ENCODE assay signal across 8 cellular contexts in the genomic region with DNA sequence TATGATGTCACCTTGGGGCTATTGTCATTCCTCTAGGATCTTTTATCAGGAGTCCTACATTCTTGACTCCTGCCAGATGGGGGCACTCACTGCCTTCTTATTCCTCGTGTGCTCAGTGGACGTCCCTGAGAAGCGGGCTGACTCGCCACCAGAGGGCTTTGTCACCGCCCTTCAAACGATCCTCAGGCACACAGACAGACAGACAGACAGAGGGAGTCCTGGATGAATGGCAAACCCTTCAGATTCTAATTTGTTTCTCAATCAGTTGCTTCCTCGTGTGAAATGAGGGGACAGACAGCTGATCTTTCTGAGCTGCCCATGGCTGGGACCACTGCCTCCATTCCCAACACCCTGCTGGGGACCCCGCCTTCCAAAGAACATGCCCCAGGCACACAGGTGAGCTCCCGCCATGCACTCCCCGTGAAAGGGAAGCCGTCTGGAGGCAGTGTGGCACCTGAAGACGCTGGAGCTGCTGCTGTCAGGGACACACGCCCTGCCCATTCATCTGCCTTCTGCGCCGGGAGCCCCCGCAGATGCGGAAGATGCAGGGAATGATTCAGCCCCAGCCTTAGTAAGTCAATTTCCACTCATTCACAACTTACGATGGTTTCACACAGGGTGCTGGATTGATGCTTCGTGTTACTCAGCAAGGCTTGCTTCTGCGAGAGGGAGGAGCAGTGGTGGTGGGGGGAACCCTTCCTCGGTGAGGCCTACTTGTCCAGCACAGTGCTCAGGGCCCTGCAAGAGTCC. TPM values are rescaled to one million over a fixed set of nuclear protein-coding genes. Genes with fewer than 3 reads are reported as not detected.
A peak's percentile ranks its signal among the peaks of the same experiment; 100 is the strongest.
DNase-seq lines count a peak whose midpoint lies in the region; ATAC-seq and TF ChIP-seq lines count a peak whose summit lies in the region.

No MANE protein-coding gene starts in this region.

- peak; percentile 60 for TF ChIP-seq CTCF in mucosa of descending colon (IDR thresholded peaks at IDR 0.05)

- H3K9me3 ChIP-seq in esophagus (ENCODE audit: control insufficient read depth in 2 of 2, insufficient read depth in 1 of 2, low read depth in 1 of 2, low read length in 1 of 2) (no peaks in the 10 kb centered on the region), mucosa of descending colon (no peaks in the 10 kb centered on the region)

- H3K36me3 ChIP-seq in esophagus (ENCODE audit: control insufficient read depth in 2 of 2, insufficient read depth in 2 of 2, low read length in 1 of 2), result no peaks in the 10 kb centered on the region
- H3K36me3 ChIP-seq in mucosa of descending colon (ENCODE audit: low read depth), result no peaks in the 10 kb centered on the region

- peak; percentile 94 for DNase-seq in AG08395 (ENCODE audit: low spot score)
- DNase-seq in HT1080 (ENCODE audit: low read depth), result peak; percentile 81
- DNase-seq in NOMO-1 treated with DMSO at 0.1 percent for 48 hours (lab: John Stamatoyannopoulos, UW; ENCODE audit: unreplicated experiment), result peak; percentile 86
- peak; percentile 26 for DNase-seq in activated T-cell treated with anti-CD3 and anti-CD28 coated beads for 1 hour (ENCODE audit: low read depth)
- DNase-seq in mucosa of descending colon, result peak; percentile 81 to 91 (median 86)
- DNase-seq in stimulated activated naive CD4-positive, alpha-beta T cell treated with Interleukin-2 at 50 U/mL for 16 hours (lab: John Stamatoyannopoulos, UW), result peak; percentile 30

- H3K4me3 ChIP-seq in esophagus (ENCODE audit: low read depth in 1 of 2, low read length in 2 of 2) (no peak overlapping the region), mucosa of descending colon (no peak overlapping the region)

- peak; percentile 44 for ATAC-seq in GM18858 (IDR thresholded peaks at IDR 0.05; ENCODE audit: unreplicated experiment)
- peak; percentile 100 for ATAC-seq in mucosa of descending colon

- 43 to 47% methylated on average over 21 of the region's 21 CpGs for WGBS in esophagus, 2 donors

- peak overlapping the region; percentile 3 to 15 for H3K27ac ChIP-seq in esophagus (ENCODE audit: low read depth in 2 of 2, low read length in 1 of 2)

- no peaks in the 10 kb centered on the region for H3K27me3 ChIP-seq in esophagus (ENCODE audit: control insufficient read depth in 1 of 2, insufficient read depth in 2 of 2, low read length in 2 of 2)

- H3K4me1 ChIP-seq in esophagus (ENCODE audit: control insufficient read depth in 2 of 2, insufficient read depth in 2 of 2, low read length in 1 of 2) (no peaks in the 10 kb centered on the region), mucosa of descending colon (ENCODE audit: low read depth) (no peaks in the 10 kb centered on the region)

- intact Hi-C loops in mucosa of descending colon (cut with DNase I, micrococcal nuclease), result loop anchor here (2.0 to 10.0 kb wide), 4 partner anchors 163 to 466 kb away; a partner anchor contains a TSS

RNA-seq across cellular contexts. Expression of a gene that starts 24.9 kb away (rescaled TPM):
- 5.3 and 6.4 TPM in 2 replicates for total RNA-seq in HT1080 (2014; rRNA removed; shearing (Covaris generic))
- polyA plus RNA-seq in HT1080 (2015; cell fraction: cytosol; rRNA removed), result 2.3 and 2.7 TPM in 2 replicates
- 4.5 and 5.0 TPM in 2 replicates for polyA plus RNA-seq in HT1080 (2015; cell fraction: nucleus; rRNA removed)
- 1 to 10 TPM; 3.0 to 4.5 TPM for polyA plus RNA-seq in esophagus
- 10 to 100 TPM in 2 of 3 donors, 1 to 10 TPM in 1; 5.4 to 28.7 (median 19.9) TPM for total RNA-seq in mucosa of descending colon

Comparison
In these comparisons a context has a peak if more than half of its experiments do, and no peak if none do; other contexts are left out.
1. DNase-seq: peak in every context shown above with its lines; median percentile 94 in AG08395; 86 in NOMO-1 treated with DMSO at 0.1 percent for 48 hours; 86 in mucosa of descending colon; 81 in HT1080; 30 in stimulated activated naive CD4-positive, alpha-beta T cell treated with Interleukin-2 at 50 U/mL for 16 hours; 26 in activated T-cell treated with anti-CD3 and anti-CD28 coated beads for 1 hour.